Comparison of ENCODE assay signal across 27 cellular contexts in the genomic region with DNA sequence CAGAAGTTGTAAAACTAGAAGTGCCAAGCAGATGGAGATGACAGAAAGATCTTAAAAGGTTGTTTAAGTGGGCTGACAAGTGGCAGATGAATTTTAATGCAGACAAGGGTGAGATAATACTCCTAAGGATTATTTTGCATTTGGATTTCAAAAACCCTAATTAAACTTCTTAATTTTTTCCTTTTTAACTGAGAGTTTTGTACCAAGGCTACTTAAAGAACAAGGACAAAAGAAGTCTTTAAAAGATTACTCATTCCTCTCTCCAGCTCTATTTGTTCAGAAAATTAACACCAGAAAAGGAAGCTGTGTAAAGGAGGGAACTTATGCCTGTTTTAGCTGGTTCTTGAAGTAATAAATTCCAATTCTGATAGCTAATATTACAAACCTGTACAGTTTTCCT.
"Had no signal": no experiment of that assay in that cellular context is flagged by ENCODE, and none has a peak within 500 bp of the region (broad histone marks: within the 10 kb centered on the region; RNA-seq: fewer than 3 reads in every experiment).

No MANE protein-coding gene starts in this region.

- H3K36me3 ChIP-seq: breast epithelium, SJSA1 had no signal

- H3K27ac ChIP-seq: breast epithelium, RWPE1, SJSA1 had no signal

- DNase-seq: activated CD4-positive, alpha-beta T cell treated with anti-CD3 and anti-CD28 coated beads for 48 hours; activated CD4-positive, alpha-beta T cell treated with anti-CD3 and anti-CD28 coated beads, Interleukin-2, amount 50 U/mL, for 4 hours; activated CD4-positive, CD25-positive, alpha-beta regulatory T cell treated with anti-CD3 and anti-CD28 coated beads, Interleukin-2, amount 50 U/mL, for 72 hours; activated CD8-positive, alpha-beta T cell treated with anti-CD3 and anti-CD28 coated beads, Interleukin-2, amount 10 ng/mL, durations not matched to agents 7 days and 5 days; activated effector memory CD4-positive, alpha-beta T cell treated with Interleukin-2 at 50 U/mL for 16 hours; activated naive CD4-positive, alpha-beta T cell; activated T-cell treated with anti-CD3 and anti-CD28 coated beads, Interleukin-2, amount 50 U/mL, for 24 hours; aorta; central memory CD4-positive, alpha-beta T cell; Karpas-422; MM.1S; NCI-H1105 treated with DMSO at 0.1 percent for 48 hours; NCI-H1436 treated with DMSO at 0.1 percent for 48 hours; NCI-H187; NCI-H2081; NCI-H2171; NCI-H2227 treated with DMSO at 0.1 percent for 48 hours; NCI-H446 treated with DMSO at 0.1 percent for 48 hours; NCI-H526 treated with DMSO at 0.1 percent for 48 hours; NCI-H82; SHP77; SW 1271 had no signal

- H3K4me1 ChIP-seq: breast epithelium, SJSA1 had no signal

- H3K27me3 ChIP-seq: breast epithelium, SJSA1 had no signal

- H3K9me3 ChIP-seq: breast epithelium, SJSA1 had no signal

- H3K4me3 ChIP-seq: breast epithelium, SJSA1 had no signal

- ATAC-seq: activated CD8-positive, alpha-beta T cell treated with anti-CD3 and anti-CD28 coated beads, Interleukin-2, amount 10 ng/mL, durations not matched to agents 7 days and 5 days; Panc1; SK-N-SH treated with all-trans-retinoic acid at 6 μM for 48 hours had no signal
